ENCODE assay signal across 1 cellular context in the genomic region with DNA sequence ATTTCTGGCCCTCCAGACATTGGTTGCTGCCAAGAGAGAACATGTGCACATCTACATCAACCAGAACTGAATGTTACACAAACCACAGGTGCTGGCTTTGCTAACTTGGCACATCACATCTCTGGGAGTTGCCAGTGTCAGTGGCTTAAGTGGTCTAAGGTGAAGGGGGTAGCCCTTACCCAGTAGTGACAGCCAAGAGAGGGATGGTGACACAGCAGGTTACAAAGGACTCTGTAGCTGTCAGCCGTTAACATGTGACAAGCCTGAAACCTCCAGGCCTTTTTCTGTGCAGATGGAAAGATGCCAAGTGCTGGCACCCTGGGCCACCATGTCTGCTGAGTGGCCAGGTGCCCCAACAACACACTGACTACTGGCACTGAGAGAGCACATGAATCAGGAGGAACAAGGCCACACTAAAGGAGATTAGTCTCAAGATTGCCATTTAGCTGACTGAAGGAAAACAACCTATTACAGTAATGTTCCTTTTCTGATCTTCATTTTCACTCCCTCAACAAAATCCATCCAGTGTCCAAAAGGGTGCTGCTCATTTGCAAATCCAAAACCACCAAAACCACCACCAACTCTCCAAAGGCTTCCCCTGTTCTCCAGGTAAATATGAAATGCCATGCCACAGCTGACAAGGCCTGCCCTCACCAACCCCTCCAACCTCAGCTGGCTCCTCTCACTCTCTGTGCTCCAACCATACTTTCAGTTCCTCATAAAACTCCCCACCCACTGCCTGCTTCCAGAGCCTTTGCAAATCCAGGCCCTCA.
TF ChIP-seq lines count a peak whose summit lies in the region.

No MANE protein-coding gene starts in this region.

TF ChIP-seq in K562, 482 proteins besides CTCF, POLR2A, EP300 and RAD21 (continued from another document and continues in another):
- TF ChIP-seq, protein P1, sequence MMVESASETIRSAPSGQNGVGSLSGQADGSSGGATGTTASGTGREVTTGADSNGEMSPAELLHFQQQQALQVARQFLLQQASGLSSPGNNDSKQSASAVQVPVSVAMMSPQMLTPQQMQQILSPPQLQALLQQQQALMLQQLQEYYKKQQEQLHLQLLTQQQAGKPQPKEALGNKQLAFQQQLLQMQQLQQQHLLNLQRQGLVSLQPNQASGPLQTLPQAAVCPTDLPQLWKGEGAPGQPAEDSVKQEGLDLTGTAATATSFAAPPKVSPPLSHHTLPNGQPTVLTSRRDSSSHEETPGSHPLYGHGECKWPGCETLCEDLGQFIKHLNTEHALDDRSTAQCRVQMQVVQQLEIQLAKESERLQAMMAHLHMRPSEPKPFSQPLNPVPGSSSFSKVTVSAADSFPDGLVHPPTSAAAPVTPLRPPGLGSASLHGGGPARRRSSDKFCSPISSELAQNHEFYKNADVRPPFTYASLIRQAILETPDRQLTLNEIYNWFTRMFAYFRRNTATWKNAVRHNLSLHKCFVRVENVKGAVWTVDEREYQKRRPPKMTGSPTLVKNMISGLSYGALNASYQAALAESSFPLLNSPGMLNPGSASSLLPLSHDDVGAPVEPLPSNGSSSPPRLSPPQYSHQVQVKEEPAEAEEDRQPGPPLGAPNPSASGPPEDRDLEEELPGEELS (CRISPR knock-in tag; IDR thresholded peaks at IDR 0.05; ENCODE audit: borderline replicate concordance) = no peak
- TF ChIP-seq DPF2 (IDR thresholded peaks at IDR 0.05) = no peak
- TF ChIP-seq ZNF316 (IDR thresholded peaks at IDR 0.05) = peak; percentile 66
- TF ChIP-seq NFIC (IDR thresholded peaks at IDR 0.05) = peak; percentile 51
- TF ChIP-seq, protein P2, sequence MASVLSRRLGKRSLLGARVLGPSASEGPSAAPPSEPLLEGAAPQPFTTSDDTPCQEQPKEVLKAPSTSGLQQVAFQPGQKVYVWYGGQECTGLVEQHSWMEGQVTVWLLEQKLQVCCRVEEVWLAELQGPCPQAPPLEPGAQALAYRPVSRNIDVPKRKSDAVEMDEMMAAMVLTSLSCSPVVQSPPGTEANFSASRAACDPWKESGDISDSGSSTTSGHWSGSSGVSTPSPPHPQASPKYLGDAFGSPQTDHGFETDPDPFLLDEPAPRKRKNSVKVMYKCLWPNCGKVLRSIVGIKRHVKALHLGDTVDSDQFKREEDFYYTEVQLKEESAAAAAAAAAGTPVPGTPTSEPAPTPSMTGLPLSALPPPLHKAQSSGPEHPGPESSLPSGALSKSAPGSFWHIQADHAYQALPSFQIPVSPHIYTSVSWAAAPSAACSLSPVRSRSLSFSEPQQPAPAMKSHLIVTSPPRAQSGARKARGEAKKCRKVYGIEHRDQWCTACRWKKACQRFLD (CRISPR knock-in tag; IDR thresholded peaks at IDR 0.05) = no peak
- no peak for TF ChIP-seq ARID1B (IDR thresholded peaks at IDR 0.05)
- TF ChIP-seq, protein P3, sequence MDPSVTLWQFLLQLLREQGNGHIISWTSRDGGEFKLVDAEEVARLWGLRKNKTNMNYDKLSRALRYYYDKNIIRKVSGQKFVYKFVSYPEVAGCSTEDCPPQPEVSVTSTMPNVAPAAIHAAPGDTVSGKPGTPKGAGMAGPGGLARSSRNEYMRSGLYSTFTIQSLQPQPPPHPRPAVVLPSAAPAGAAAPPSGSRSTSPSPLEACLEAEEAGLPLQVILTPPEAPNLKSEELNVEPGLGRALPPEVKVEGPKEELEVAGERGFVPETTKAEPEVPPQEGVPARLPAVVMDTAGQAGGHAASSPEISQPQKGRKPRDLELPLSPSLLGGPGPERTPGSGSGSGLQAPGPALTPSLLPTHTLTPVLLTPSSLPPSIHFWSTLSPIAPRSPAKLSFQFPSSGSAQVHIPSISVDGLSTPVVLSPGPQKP (CRISPR knock-in tag; IDR thresholded peaks at IDR 0.05) = no peak
- TF ChIP-seq, protein P4, sequence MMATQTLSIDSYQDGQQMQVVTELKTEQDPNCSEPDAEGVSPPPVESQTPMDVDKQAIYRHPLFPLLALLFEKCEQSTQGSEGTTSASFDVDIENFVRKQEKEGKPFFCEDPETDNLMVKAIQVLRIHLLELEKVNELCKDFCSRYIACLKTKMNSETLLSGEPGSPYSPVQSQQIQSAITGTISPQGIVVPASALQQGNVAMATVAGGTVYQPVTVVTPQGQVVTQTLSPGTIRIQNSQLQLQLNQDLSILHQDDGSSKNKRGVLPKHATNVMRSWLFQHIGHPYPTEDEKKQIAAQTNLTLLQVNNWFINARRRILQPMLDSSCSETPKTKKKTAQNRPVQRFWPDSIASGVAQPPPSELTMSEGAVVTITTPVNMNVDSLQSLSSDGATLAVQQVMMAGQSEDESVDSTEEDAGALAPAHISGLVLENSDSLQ (IDR thresholded peaks at IDR 0.05) = peak; percentile 19; the same call in 1 of the 2 replicates
- TF ChIP-seq, protein P5, sequence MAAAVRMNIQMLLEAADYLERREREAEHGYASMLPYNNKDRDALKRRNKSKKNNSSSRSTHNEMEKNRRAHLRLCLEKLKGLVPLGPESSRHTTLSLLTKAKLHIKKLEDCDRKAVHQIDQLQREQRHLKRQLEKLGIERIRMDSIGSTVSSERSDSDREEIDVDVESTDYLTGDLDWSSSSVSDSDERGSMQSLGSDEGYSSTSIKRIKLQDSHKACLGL (CRISPR knock-in tag; IDR thresholded peaks at IDR 0.05; ENCODE audit: borderline replicate concordance, poor library complexity, severe bottlenecking) = no peak
- TF ChIP-seq, protein P6, sequence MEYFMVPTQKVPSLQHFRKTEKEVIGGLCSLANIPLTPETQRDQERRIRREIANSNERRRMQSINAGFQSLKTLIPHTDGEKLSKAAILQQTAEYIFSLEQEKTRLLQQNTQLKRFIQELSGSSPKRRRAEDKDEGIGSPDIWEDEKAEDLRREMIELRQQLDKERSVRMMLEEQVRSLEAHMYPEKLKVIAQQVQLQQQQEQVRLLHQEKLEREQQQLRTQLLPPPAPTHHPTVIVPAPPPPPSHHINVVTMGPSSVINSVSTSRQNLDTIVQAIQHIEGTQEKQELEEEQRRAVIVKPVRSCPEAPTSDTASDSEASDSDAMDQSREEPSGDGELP (CRISPR knock-in tag; IDR thresholded peaks at IDR 0.05; ENCODE audit: borderline replicate concordance) = 0 out of 2 replicates have a peak, but pooled peaks have one; percentile 14
- no peak for TF ChIP-seq MEF2A (IDR thresholded peaks at IDR 0.05; ENCODE audit: control insufficient read depth, low read depth, low read length)
- TF ChIP-seq, protein P7, sequence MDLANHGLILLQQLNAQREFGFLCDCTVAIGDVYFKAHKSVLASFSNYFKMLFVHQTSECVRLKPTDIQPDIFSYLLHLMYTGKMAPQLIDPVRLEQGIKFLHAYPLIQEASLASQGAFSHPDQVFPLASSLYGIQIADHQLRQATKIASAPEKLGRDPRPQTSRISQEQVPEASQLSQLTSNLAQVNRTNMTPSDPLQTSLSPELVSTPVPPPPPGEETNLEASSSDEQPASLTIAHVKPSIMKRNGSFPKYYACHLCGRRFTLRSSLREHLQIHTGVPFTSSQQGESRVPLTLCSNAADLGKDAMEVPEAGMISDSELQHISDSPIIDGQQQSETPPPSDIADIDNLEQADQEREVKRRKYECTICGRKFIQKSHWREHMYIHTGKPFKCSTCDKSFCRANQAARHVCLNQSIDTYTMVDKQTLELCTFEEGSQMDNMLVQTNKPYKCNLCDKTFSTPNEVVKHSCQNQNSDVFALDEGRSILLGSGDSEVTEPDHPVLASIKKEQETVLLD (IDR thresholded peaks at IDR 0.05) = no peak
- TF ChIP-seq ZNF212 (CRISPR knock-in tag; IDR thresholded peaks at IDR 0.05) = no peak
- no peak for TF ChIP-seq ZNF76 (CRISPR knock-in tag; IDR thresholded peaks at IDR 0.05; ENCODE audit: borderline replicate concordance)
- TF ChIP-seq, protein P8, sequence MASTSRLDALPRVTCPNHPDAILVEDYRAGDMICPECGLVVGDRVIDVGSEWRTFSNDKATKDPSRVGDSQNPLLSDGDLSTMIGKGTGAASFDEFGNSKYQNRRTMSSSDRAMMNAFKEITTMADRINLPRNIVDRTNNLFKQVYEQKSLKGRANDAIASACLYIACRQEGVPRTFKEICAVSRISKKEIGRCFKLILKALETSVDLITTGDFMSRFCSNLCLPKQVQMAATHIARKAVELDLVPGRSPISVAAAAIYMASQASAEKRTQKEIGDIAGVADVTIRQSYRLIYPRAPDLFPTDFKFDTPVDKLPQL (IDR thresholded peaks at IDR 0.05; ENCODE audit: extremely low read depth, insufficient read length) = no peak
- TF ChIP-seq, protein P9, sequence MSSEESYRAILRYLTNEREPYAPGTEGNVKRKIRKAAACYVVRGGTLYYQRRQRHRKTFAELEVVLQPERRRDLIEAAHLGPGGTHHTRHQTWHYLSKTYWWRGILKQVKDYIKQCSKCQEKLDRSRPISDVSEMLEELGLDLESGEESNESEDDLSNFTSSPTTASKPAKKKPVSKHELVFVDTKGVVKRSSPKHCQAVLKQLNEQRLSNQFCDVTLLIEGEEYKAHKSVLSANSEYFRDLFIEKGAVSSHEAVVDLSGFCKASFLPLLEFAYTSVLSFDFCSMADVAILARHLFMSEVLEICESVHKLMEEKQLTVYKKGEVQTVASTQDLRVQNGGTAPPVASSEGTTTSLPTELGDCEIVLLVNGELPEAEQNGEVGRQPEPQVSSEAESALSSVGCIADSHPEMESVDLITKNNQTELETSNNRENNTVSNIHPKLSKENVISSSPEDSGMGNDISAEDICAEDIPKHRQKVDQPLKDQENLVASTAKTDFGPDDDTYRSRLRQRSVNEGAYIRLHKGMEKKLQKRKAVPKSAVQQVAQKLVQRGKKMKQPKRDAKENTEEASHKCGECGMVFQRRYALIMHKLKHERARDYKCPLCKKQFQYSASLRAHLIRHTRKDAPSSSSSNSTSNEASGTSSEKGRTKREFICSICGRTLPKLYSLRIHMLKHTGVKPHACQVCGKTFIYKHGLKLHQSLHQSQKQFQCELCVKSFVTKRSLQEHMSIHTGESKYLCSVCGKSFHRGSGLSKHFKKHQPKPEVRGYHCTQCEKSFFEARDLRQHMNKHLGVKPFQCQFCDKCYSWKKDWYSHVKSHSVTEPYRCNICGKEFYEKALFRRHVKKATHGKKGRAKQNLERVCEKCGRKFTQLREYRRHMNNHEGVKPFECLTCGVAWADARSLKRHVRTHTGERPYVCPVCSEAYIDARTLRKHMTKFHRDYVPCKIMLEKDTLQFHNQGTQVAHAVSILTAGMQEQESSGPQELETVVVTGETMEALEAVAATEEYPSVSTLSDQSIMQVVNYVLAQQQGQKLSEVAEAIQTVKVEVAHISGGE (CRISPR knock-in tag; IDR thresholded peaks at IDR 0.05) = no peak
- TF ChIP-seq, protein P10, sequence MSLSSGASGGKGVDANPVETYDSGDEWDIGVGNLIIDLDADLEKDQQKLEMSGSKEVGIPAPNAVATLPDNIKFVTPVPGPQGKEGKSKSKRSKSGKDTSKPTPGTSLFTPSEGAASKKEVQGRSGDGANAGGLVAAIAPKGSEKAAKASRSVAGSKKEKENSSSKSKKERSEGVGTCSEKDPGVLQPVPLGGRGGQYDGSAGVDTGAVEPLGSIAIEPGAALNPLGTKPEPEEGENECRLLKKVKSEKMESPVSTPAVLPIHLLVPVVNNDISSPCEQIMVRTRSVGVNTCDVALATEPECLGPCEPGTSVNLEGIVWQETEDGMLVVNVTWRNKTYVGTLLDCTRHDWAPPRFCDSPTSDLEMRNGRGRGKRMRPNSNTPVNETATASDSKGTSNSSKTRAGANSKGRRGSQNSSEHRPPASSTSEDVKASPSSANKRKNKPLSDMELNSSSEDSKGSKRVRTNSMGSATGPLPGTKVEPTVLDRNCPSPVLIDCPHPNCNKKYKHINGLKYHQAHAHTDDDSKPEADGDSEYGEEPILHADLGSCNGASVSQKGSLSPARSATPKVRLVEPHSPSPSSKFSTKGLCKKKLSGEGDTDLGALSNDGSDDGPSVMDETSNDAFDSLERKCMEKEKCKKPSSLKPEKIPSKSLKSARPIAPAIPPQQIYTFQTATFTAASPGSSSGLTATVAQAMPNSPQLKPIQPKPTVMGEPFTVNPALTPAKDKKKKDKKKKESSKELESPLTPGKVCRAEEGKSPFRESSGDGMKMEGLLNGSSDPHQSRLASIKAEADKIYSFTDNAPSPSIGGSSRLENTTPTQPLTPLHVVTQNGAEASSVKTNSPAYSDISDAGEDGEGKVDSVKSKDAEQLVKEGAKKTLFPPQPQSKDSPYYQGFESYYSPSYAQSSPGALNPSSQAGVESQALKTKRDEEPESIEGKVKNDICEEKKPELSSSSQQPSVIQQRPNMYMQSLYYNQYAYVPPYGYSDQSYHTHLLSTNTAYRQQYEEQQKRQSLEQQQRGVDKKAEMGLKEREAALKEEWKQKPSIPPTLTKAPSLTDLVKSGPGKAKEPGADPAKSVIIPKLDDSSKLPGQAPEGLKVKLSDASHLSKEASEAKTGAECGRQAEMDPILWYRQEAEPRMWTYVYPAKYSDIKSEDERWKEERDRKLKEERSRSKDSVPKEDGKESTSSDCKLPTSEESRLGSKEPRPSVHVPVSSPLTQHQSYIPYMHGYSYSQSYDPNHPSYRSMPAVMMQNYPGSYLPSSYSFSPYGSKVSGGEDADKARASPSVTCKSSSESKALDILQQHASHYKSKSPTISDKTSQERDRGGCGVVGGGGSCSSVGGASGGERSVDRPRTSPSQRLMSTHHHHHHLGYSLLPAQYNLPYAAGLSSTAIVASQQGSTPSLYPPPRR (CRISPR knock-in tag; IDR thresholded peaks at IDR 0.05; ENCODE audit: borderline replicate concordance) = no peak
- TF ChIP-seq POLR3G (IDR thresholded peaks at IDR 0.05; ENCODE audit: extremely low read depth, insufficient read length, insufficient replicate concordance) = no peak
- TF ChIP-seq MAFG (tag; conservative IDR thresholded peaks at IDR 0.05) = peak; percentile 35
- TF ChIP-seq RFX1 (IDR thresholded peaks at IDR 0.05) = no peak
- TF ChIP-seq TEAD4 (IDR thresholded peaks at IDR 0.05; ENCODE audit: low read length) = no peak
- no peak for TF ChIP-seq TEAD4 (CRISPR knock-in tag; IDR thresholded peaks at IDR 0.05; ENCODE audit: borderline replicate concordance)
- TF ChIP-seq TAF9B (IDR thresholded peaks at IDR 0.05; ENCODE audit: partially characterized antibody) = no peak
- no peak for TF ChIP-seq CBFA2T3 (IDR thresholded peaks at IDR 0.05)
- TF ChIP-seq NR1H2 (CRISPR knock-in tag; IDR thresholded peaks at IDR 0.05) = no peak
- peak; percentile 41 for TF ChIP-seq C11orf30 (IDR thresholded peaks at IDR 0.05; ENCODE audit: low read depth)
- TF ChIP-seq ZFP36 (IDR thresholded peaks at IDR 0.05; ENCODE audit: low read depth, low read length, partially characterized antibody) = no peak
- TF ChIP-seq, protein P11, sequence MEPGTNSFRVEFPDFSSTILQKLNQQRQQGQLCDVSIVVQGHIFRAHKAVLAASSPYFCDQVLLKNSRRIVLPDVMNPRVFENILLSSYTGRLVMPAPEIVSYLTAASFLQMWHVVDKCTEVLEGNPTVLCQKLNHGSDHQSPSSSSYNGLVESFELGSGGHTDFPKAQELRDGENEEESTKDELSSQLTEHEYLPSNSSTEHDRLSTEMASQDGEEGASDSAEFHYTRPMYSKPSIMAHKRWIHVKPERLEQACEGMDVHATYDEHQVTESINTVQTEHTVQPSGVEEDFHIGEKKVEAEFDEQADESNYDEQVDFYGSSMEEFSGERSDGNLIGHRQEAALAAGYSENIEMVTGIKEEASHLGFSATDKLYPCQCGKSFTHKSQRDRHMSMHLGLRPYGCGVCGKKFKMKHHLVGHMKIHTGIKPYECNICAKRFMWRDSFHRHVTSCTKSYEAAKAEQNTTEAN (CRISPR knock-in tag; IDR thresholded peaks at IDR 0.05) = no peak
- TF ChIP-seq, protein P12, sequence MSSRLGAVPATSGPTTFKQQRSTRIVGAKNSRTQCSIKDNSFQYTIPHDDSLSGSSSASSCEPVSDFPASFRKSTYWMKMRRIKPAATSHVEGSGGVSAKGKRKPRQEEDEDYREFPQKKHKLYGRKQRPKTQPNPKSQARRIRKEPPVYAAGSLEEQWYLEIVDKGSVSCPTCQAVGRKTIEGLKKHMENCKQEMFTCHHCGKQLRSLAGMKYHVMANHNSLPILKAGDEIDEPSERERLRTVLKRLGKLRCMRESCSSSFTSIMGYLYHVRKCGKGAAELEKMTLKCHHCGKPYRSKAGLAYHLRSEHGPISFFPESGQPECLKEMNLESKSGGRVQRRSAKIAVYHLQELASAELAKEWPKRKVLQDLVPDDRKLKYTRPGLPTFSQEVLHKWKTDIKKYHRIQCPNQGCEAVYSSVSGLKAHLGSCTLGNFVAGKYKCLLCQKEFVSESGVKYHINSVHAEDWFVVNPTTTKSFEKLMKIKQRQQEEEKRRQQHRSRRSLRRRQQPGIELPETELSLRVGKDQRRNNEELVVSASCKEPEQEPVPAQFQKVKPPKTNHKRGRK (tag; IDR thresholded peaks at IDR 0.05) = no peak
- no peak for TF ChIP-seq POLR2H (tag; IDR thresholded peaks at IDR 0.05; ENCODE audit: low read depth)
- TF ChIP-seq RBM39 (optimal IDR thresholded peaks at IDR 0.05; ENCODE audit: low read depth, low read length) = no peak
